2 cellular contexts compared by ENCODE assay signal in the genomic region with DNA sequence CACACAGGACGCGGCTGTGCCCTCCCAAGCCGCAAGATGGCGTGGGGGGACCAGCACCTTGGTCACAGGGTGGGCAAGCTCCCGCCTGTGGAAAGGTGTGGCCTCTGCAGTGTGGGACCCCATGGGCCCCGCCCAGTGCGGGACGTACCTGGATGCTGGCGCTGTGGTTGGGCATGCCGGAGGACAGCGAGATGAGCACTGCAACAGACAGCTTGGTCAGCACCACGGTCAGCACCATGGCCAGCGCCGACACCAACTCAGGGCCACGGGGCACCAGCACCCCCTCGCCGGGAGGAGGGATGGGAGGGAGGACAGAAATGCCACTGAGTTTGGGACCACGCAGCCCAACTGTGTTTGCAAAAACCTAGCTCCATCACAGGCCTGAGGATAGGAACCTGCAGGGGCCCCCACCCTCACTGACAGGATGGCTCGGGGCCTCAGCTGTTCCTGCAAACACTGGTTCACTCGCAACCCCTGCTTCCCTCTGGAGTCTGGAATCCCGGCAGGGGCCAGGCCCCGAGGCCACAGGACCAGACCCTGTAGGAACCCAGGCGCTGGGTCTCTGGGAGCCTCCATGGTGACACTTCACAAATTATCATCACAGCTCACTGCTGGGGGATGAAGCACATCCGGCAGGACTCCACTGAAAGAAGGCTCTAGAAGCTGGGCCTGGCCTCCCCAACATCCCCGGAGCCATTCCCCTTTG.
TF ChIP-seq lines count a peak whose summit lies in the region.

No MANE protein-coding gene starts in this region.

TF ChIP-seq in HCT116, 20 proteins besides CTCF, POLR2A, EP300 and RAD21:
- peak; percentile 78 for TF ChIP-seq REST (IDR thresholded peaks at IDR 0.05; ENCODE audit: low read depth)
- no peak for TF ChIP-seq YY1 (IDR thresholded peaks at IDR 0.05; ENCODE audit: extremely low read depth, insufficient replicate concordance, low read depth, low read length)

TF ChIP-seq in liver, 16 proteins besides CTCF, POLR2A, EP300 and RAD21 (continued from another document):
- TF ChIP-seq REST (IDR thresholded peaks at IDR 0.05) (peak; percentile 94), FOXA1 (IDR thresholded peaks at IDR 0.05) (no peak)
TF ChIP-seq in liver: peak in this region for 1.
